In genomic region chr17:77916284-77916683, GRCh38 we compare ENCODE assay signal across 18 cellular contexts. TPM values are rescaled to one million over a fixed set of nuclear protein-coding genes. Genes with fewer than 3 reads are reported as not detected.
A peak's percentile ranks its signal among the peaks of the same experiment; 100 is the strongest.
DNase-seq lines count a peak whose midpoint lies in the region; ATAC-seq and TF ChIP-seq lines count a peak whose summit lies in the region.
"Had no signal": no experiment of that assay in that cellular context is flagged by ENCODE, and none has a peak within 500 bp of the region (broad histone marks: within the 10 kb centered on the region; RNA-seq: fewer than 3 reads in every experiment).

No MANE protein-coding gene starts in this region.

- peaks cover 0 to under 1% (median 0%) of the 10 kb centered on the region in 7 donors for H3K9me3 Mint-ChIP-seq in naive B cell
- H3K9me3 Mint-ChIP-seq in stimulated activated naive B cell treated with anti-CD40 and anti-IgM and Interleukin-4, amounts not matched to agents 10 μg/mL and 1 μg/mL and 100 μg/mL, for 72 hours, result peaks cover 0 to 4% of the 10 kb centered on the region in 2 donors

- no peak overlapping the region for H3K27ac ChIP-seq in brain microvascular endothelial cell
- H3K27ac ChIP-seq: KMS-11, PC-9, RWPE1 had no signal

- no peaks in the 10 kb centered on the region for H3K9me3 ChIP-seq in BE2C

- peaks cover 31 to 38% (median 34%) of the 10 kb centered on the region in 3 donors for H3K4me1 Mint-ChIP-seq in naive B cell
- H3K4me1 Mint-ChIP-seq in stimulated activated naive B cell treated with anti-CD40 and anti-IgM and Interleukin-4, amounts not matched to agents 10 μg/mL and 1 μg/mL and 100 μg/mL, for 72 hours, result peaks cover 31% of the 10 kb centered on the region in 2 donors

- peak overlapping the region in 2 of 8 donors; percentile 53 to 68 for H3K4me3 Mint-ChIP-seq in naive B cell
- H3K4me3 Mint-ChIP-seq in stimulated activated naive B cell treated with anti-CD40 and anti-IgM and Interleukin-4, amounts not matched to agents 10 μg/mL and 1 μg/mL and 100 μg/mL, for 72 hours, result peak overlapping the region in 1 of 2 donors; percentile 69

- H3K4me1 ChIP-seq in BE2C, result no peaks in the 10 kb centered on the region; the same call in 1 of the 2 replicates

- ATAC-seq in SK-N-SH treated with all-trans-retinoic acid at 6 μM for 48 hours, result peak; percentile 58; the same call in 2 of the 3 replicates
- no peak for ATAC-seq in naive B cell (ENCODE audit: low read depth in 2 of 2)
- no peak for ATAC-seq in stimulated activated naive B cell treated with anti-CD40 and anti-IgM and Interleukin-4, amounts not matched to agents 10 μg/mL and 1 μg/mL and 100 μg/mL, for 72 hours (replicated peaks)

- no peak for TF ChIP-seq CTCF in BE2C (IDR thresholded peaks at IDR 0.05; ENCODE audit: low read depth, low read length)
- no peak for TF ChIP-seq CTCF in brain microvascular endothelial cell (IDR thresholded peaks at IDR 0.05; ENCODE audit: low read depth, low read length, missing control alignments)

- H3K27me3 ChIP-seq in BE2C (no peaks in the 10 kb centered on the region), brain microvascular endothelial cell (replicated peaks) (peaks cover 29% of the 10 kb centered on the region)

- H3K36me3 Mint-ChIP-seq in naive B cell, result no peaks in the 10 kb centered on the region
- H3K36me3 Mint-ChIP-seq in stimulated activated naive B cell treated with anti-CD40 and anti-IgM and Interleukin-4, amounts not matched to agents 10 μg/mL and 1 μg/mL and 100 μg/mL, for 72 hours, result no peaks in the 10 kb centered on the region

- peaks cover 60 to 77% (median 74%) of the 10 kb centered on the region in 3 donors for H3K27me3 Mint-ChIP-seq in naive B cell
- peaks cover 68 to 75% of the 10 kb centered on the region in 2 donors for H3K27me3 Mint-ChIP-seq in stimulated activated naive B cell treated with anti-CD40 and anti-IgM and Interleukin-4, amounts not matched to agents 10 μg/mL and 1 μg/mL and 100 μg/mL, for 72 hours

- in situ Hi-C loops in brain microvascular endothelial cell (cut with HindIII; ENCODE audit: low pct_ligation_motif_present, low sequenced_read_pairs), result no loop called here

- intact Hi-C loops in posterior vena cava (cut with DNase I), result no loop called here

- H3K4me3 ChIP-seq in BE2C (ENCODE audit: low read depth, low read length), result peak overlapping the region; percentile 45
- no peak overlapping the region for H3K4me3 ChIP-seq in brain microvascular endothelial cell (ENCODE audit: low read depth, low read length)
- H3K4me3 ChIP-seq: PC-9 had no signal

- H3K27ac Mint-ChIP-seq in naive B cell, result peak overlapping the region in 5 of 6 donors; percentile 76 to 96 (median 95)
- H3K27ac Mint-ChIP-seq in stimulated activated naive B cell treated with anti-CD40 and anti-IgM and Interleukin-4, amounts not matched to agents 10 μg/mL and 1 μg/mL and 100 μg/mL, for 72 hours, result no peak overlapping the region

- H3K36me3 ChIP-seq in BE2C, result no peaks in the 10 kb centered on the region
- no peaks in the 10 kb centered on the region for H3K36me3 ChIP-seq in brain microvascular endothelial cell (replicated peaks)

- no peak for DNase-seq in BE2C
- DNase-seq in naive B cell, result no peak
- peak; percentile 62 for DNase-seq in posterior vena cava (ENCODE audit: low spot score)
- DNase-seq in brain microvascular endothelial cell, result no peak
- no peak for DNase-seq in NCI-H748 treated with DMSO at 0.1 percent for 48 hours (lab: John Stamatoyannopoulos, UW)
- DNase-seq in stimulated activated naive B cell treated with anti-CD40 and anti-IgM and Interleukin-4, amounts not matched to agents 10 μg/mL and 1 μg/mL and 100 μg/mL, for 72 hours, result no peak
- DNase-seq in NOMO-1 treated with DMSO at 0.1 percent for 48 hours (lab: John Stamatoyannopoulos, UW; ENCODE audit: unreplicated experiment), result no peak
- DNase-seq: CD8-positive, alpha-beta memory T cell; DMS53; NCI-H1417; NCI-H187; NCI-H2107; NCI-H510A treated with DMSO at 0.1 percent for 48 hours; NCI-H82; PC-9 had no signal

TF ChIP-seq in SK-N-SH treated with all-trans-retinoic acid at 6 μM for 48 hours, 23 proteins besides CTCF, POLR2A, EP300 and RAD21:
- no peak for TF ChIP-seq ZNF70 (CRISPR knock-in tag; IDR thresholded peaks at IDR 0.05)
- no peak for TF ChIP-seq CREB5 (CRISPR knock-in tag; IDR thresholded peaks at IDR 0.05; ENCODE audit: low read depth)
- TF ChIP-seq ZNF565 (CRISPR knock-in tag; conservative IDR thresholded peaks at IDR 0.05; ENCODE audit: low read depth), result no peak
- TF ChIP-seq ISL1 (CRISPR knock-in tag; IDR thresholded peaks at IDR 0.05), result no peak
- TF ChIP-seq ZNF8 (CRISPR knock-in tag; IDR thresholded peaks at IDR 0.05), result no peak
- no peak for TF ChIP-seq PATZ1 (CRISPR knock-in tag; IDR thresholded peaks at IDR 0.05; ENCODE audit: borderline replicate concordance)
- no peak for TF ChIP-seq ESRRG (CRISPR knock-in tag; IDR thresholded peaks at IDR 0.05)
- no peak for TF ChIP-seq CSRNP3 (CRISPR knock-in tag; IDR thresholded peaks at IDR 0.05)
- no peak for TF ChIP-seq TCF4 (CRISPR knock-in tag; IDR thresholded peaks at IDR 0.05; ENCODE audit: borderline replicate concordance)
- TF ChIP-seq BACH2 (CRISPR knock-in tag; IDR thresholded peaks at IDR 0.05; ENCODE audit: borderline replicate concordance), result no peak
- TF ChIP-seq POU6F1 (CRISPR knock-in tag; IDR thresholded peaks at IDR 0.05; ENCODE audit: borderline replicate concordance, low read depth), result no peak
- no peak for TF ChIP-seq ARNTL (CRISPR knock-in tag; IDR thresholded peaks at IDR 0.05; ENCODE audit: borderline replicate concordance, low read depth)
- TF ChIP-seq ZFP3 (CRISPR knock-in tag; IDR thresholded peaks at IDR 0.05), result no peak
- no peak for TF ChIP-seq RARB (CRISPR knock-in tag; IDR thresholded peaks at IDR 0.05)
- TF ChIP-seq GLIS3 (CRISPR knock-in tag; IDR thresholded peaks at IDR 0.05), result no peak
TF ChIP-seq in SK-N-SH treated with all-trans-retinoic acid at 6 μM for 48 hours: peak in this region for 0.

RNA-seq across cellular contexts. Expression of gene TNRC6C, which starts 42.2 kb away (rescaled TPM):
- polyA plus RNA-seq in BE2C (2012; ENCODE audit: insufficient read depth, insufficient read length, low read depth), result 8.1 TPM
- 1 to 10 TPM in 5 of 6 donors, not detected in 1; 1.2 to 5.5 (median 2.0) TPM for polyA plus RNA-seq in naive B cell (ENCODE audit: low read depth in 6 of 6)
- 10 to 100 TPM; 31.0 to 48.1 TPM for total RNA-seq in posterior vena cava
